In the genomic region with DNA sequence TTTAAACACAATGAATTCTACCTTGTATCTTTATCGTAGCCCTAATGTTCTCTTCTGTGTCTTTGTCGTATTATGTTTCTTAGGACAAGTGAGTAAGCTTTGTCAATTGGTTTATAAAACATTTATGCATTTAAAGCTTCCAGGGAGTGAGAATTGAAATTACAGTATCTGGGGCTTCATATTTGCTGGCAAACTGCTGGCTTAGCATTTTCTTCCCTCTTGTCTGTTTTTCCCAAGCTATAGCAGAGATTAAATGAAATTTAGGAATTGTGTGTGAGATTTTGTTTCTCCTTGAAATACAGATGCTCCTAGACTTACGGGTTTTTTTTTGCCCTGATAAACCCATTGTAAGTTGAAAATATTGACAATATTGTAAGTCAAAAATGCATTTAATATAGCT, we compare ENCODE assay signal across 25 cellular contexts.
DNase-seq lines count a peak whose midpoint lies in the region; ATAC-seq and TF ChIP-seq lines count a peak whose summit lies in the region.
"Had no signal": no experiment of that assay in that cellular context is flagged by ENCODE, and none has a peak within 500 bp of the region (broad histone marks: within the 10 kb centered on the region; RNA-seq: fewer than 3 reads in every experiment).

No MANE protein-coding gene starts in this region.

- no peaks in the 10 kb centered on the region for H3K36me3 Mint-ChIP-seq in stimulated activated memory B cell treated with anti-CD40 and anti-IgM and Interleukin-4, amounts not matched to agents 10 μg/mL and 1 μg/mL and 100 μg/mL, for 72 hours
- H3K36me3 Mint-ChIP-seq: CD4-positive, alpha-beta memory T cell had no signal

- no peak overlapping the region for H3K4me3 Mint-ChIP-seq in stimulated activated memory B cell treated with anti-CD40 and anti-IgM and Interleukin-4, amounts not matched to agents 10 μg/mL and 1 μg/mL and 100 μg/mL, for 72 hours

- peaks cover 0 to 35% (median 8%) of the 10 kb centered on the region in 11 experiments; a peak in 10 of 22 replicates for H3K36me3 ChIP-seq in BLaER1 treated with 17β-estradiol and CSF1 and Interleukin-3, amounts not matched to agents 10 nM and 100 nM
- H3K36me3 ChIP-seq in SK-N-MC (ENCODE audit: insufficient read depth, low read length) (no peaks in the 10 kb centered on the region), osteoblast (ENCODE audit: insufficient read depth, low read length) (no peaks in the 10 kb centered on the region)
- H3K36me3 ChIP-seq: SJSA1 had no signal

- peaks cover 24% of the 10 kb centered on the region for H3K4me1 Mint-ChIP-seq in stimulated activated memory B cell treated with anti-CD40 and anti-IgM and Interleukin-4, amounts not matched to agents 10 μg/mL and 1 μg/mL and 100 μg/mL, for 72 hours

- no peaks in the 10 kb centered on the region for H3K9me3 ChIP-seq in BLaER1 treated with 17β-estradiol and CSF1 and Interleukin-3, amounts not matched to agents 10 nM and 100 nM (replicated peaks in 1 of 11)
- H3K9me3 ChIP-seq in SK-N-MC (ENCODE audit: low read depth, low read length) (no peaks in the 10 kb centered on the region), osteoblast (ENCODE audit: low read depth, low read length) (no peaks in the 10 kb centered on the region)
- H3K9me3 ChIP-seq: BLaER1, Caco-2, SJSA1 had no signal

- no peaks in the 10 kb centered on the region for H3K9me3 Mint-ChIP-seq in stimulated activated memory B cell treated with anti-CD40 and anti-IgM and Interleukin-4, amounts not matched to agents 10 μg/mL and 1 μg/mL and 100 μg/mL, for 72 hours
- H3K9me3 Mint-ChIP-seq: CD4-positive, alpha-beta memory T cell had no signal

- peaks cover 53 to 99% (median 94%) of the 10 kb centered on the region in 10 experiments for H3K4me1 ChIP-seq in BLaER1 treated with 17β-estradiol and CSF1 and Interleukin-3, amounts not matched to agents 10 nM and 100 nM
- H3K4me1 ChIP-seq in osteoblast (ENCODE audit: insufficient read depth, low read length) = peaks cover 21% of the 10 kb centered on the region

- H3K9ac ChIP-seq in BLaER1 treated with 17β-estradiol and CSF1 and Interleukin-3, amounts not matched to agents 10 nM and 100 nM = peak overlapping the region in 4 of 11 experiments; percentile 68 to 71 (median 70); a peak in 4 of 22 replicates
- H3K9ac ChIP-seq in SK-N-MC (ENCODE audit: insufficient read length) = peak overlapping the region; percentile 67

- no peak for DNase-seq in SK-N-MC (ENCODE audit: low read depth, low spot score)
- DNase-seq in dorsolateral prefrontal cortex = no peak
- DNase-seq in osteoblast (ENCODE audit: insufficient read length, low spot score, missing footprints) = no peak
- no peak for DNase-seq in activated T-cell treated with anti-CD3 and anti-CD28 coated beads for 4 hours
- DNase-seq: Caco-2; CD4-positive, alpha-beta memory T cell; DMS 273 treated with DMSO at 0.1 percent for 48 hours; DMS79 treated with DMSO at 0.1 percent for 48 hours; GOT3; HCEC 1CT; IMR-90; Karpas-422; MV-4-11; NCI-H1105 treated with DMSO at 0.1 percent for 48 hours; NCI-H1694; NCI-H2081; NCI-H2171; NCI-H345; NCI-H774 had no signal

- peak overlapping the region; percentile 74 for H3K27ac Mint-ChIP-seq in stimulated activated memory B cell treated with anti-CD40 and anti-IgM and Interleukin-4, amounts not matched to agents 10 μg/mL and 1 μg/mL and 100 μg/mL, for 72 hours
- H3K27ac Mint-ChIP-seq: CD4-positive, alpha-beta memory T cell had no signal

- no peaks in the 10 kb centered on the region for H3K27me3 Mint-ChIP-seq in stimulated activated memory B cell treated with anti-CD40 and anti-IgM and Interleukin-4, amounts not matched to agents 10 μg/mL and 1 μg/mL and 100 μg/mL, for 72 hours

- intact Hi-C loops in dorsolateral prefrontal cortex (cut with DNase I) = loop anchor here in 1 of 2 donors (5.0 kb wide), 1 partner anchor 71 kb away; a partner anchor contains a TSS

- peak overlapping the region in 9 of 11 experiments; percentile 64 to 89 (median 78); a peak in 17 of 22 replicates for H3K27ac ChIP-seq in BLaER1 treated with 17β-estradiol and CSF1 and Interleukin-3, amounts not matched to agents 10 nM and 100 nM
- peak overlapping the region; percentile 61 for H3K27ac ChIP-seq in SK-N-MC
- peak overlapping the region in 50 of 59 donors; percentile 25 to 100 (median 80) for H3K27ac ChIP-seq in dorsolateral prefrontal cortex
- H3K27ac ChIP-seq in osteoblast (ENCODE audit: low read depth, low read length) = no peak overlapping the region
- H3K27ac ChIP-seq: SJSA1 had no signal

- H3K27me3 ChIP-seq in BLaER1 treated with 17β-estradiol and CSF1 and Interleukin-3, amounts not matched to agents 10 nM and 100 nM = no peaks in the 10 kb centered on the region
- H3K27me3 ChIP-seq in dorsolateral prefrontal cortex = no peaks in the 10 kb centered on the region
- no peaks in the 10 kb centered on the region for H3K27me3 ChIP-seq in osteoblast (ENCODE audit: insufficient read depth, low read length)
- H3K27me3 ChIP-seq: BLaER1, SJSA1 had no signal

- H3K4me2 ChIP-seq in BLaER1 treated with 17β-estradiol and CSF1 and Interleukin-3, amounts not matched to agents 10 nM and 100 nM = peak overlapping the region in 7 of 11 experiments; percentile 64 to 95 (median 81); a peak in 12 of 22 replicates
- no peak overlapping the region for H3K4me2 ChIP-seq in osteoblast (ENCODE audit: insufficient read depth, low read length)

- peaks cover 81% of the 10 kb centered on the region for H3K79me2 ChIP-seq in osteoblast (ENCODE audit: insufficient read depth, low read length)

- no peak overlapping the region for H2AFZ ChIP-seq in osteoblast (ENCODE audit: low read length)

- peak overlapping the region in 1 of 10 experiments; percentile 33; a peak in 1 of 20 replicates for H3K4me3 ChIP-seq in BLaER1 treated with 17β-estradiol and CSF1 and Interleukin-3, amounts not matched to agents 10 nM and 100 nM
- H3K4me3 ChIP-seq in SK-N-MC = 0 out of 2 replicates have a peak overlapping the region, but pooled peaks have one; percentile 10
- no peak overlapping the region for H3K4me3 ChIP-seq in dorsolateral prefrontal cortex
- no peak overlapping the region for H3K4me3 ChIP-seq in osteoblast (ENCODE audit: insufficient read depth, low read length)
- H3K4me3 ChIP-seq: BLaER1, SJSA1 had no signal

- H4K20me1 ChIP-seq in BLaER1 treated with 17β-estradiol and CSF1 and Interleukin-3, amounts not matched to agents 10 nM and 100 nM = peaks cover 0 to 98% (median 33%) of the 10 kb centered on the region in 11 experiments; a peak in 15 of 22 replicates
- H4K20me1 ChIP-seq in osteoblast (ENCODE audit: insufficient read depth, low read length) = no peaks in the 10 kb centered on the region

- no peak for ATAC-seq in stimulated activated memory B cell treated with anti-CD40 and anti-IgM and Interleukin-4, amounts not matched to agents 10 μg/mL and 1 μg/mL and 100 μg/mL, for 72 hours
- no peak for ATAC-seq in HG03442 (IDR thresholded peaks at IDR 0.05; ENCODE audit: unreplicated experiment)
- ATAC-seq: Right ventricle myocardium inferior had no signal

- TF ChIP-seq CTCF in dorsolateral prefrontal cortex (IDR thresholded peaks at IDR 0.05 in 54 of 56, conservative IDR thresholded peaks at IDR 0.05 in 2 of 56; ENCODE audit: low read depth in 1 of 56, partially characterized antibody in 56 of 56) (no peak), osteoblast (IDR thresholded peaks at IDR 0.05; ENCODE audit: extremely low read depth, low read depth, low read length) (no peak)
